10 cellular contexts compared by ENCODE assay signal in the genomic region with DNA sequence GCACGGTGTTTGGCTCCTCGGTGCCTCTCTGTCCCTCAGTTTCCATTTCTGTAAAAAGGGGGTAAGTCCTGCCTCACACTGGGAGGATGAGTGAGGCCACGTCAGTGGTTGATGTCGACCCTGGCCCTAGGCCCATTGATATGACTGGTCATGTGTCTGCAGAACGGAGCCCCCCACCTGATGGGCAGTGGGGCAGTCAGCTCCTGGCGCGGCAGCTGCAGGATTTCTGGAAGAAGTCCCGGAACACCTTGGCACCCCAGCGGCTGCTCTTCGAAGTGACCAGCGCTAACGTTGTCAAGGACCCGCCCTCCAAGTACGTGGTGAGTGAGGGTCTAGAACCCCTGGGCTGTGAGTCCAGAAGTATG. TPM values are rescaled to one million over a fixed set of nuclear protein-coding genes. Genes with fewer than 3 reads are reported as not detected.
A peak's percentile ranks its signal among the peaks of the same experiment; 100 is the strongest.
DNase-seq lines count a peak whose midpoint lies in the region; ATAC-seq and TF ChIP-seq lines count a peak whose summit lies in the region.
"Had no signal": no experiment of that assay in that cellular context is flagged by ENCODE, and none has a peak within 500 bp of the region (broad histone marks: within the 10 kb centered on the region; RNA-seq: fewer than 3 reads in every experiment).

No MANE protein-coding gene starts in this region.

- no peaks in the 10 kb centered on the region for H3K27me3 ChIP-seq in PC-9 (ENCODE audit: insufficient read depth, low read depth)

- H3K4me1 ChIP-seq in PC-9 (replicated peaks; ENCODE audit: insufficient read depth) = peaks cover 18% of the 10 kb centered on the region

- no peak overlapping the region for H3K27ac ChIP-seq in PC-9

- ATAC-seq in naive thymus-derived CD8-positive, alpha-beta T cell = no peak
- no peak for ATAC-seq in HG02852 (IDR thresholded peaks at IDR 0.05; ENCODE audit: unreplicated experiment)

- CTCF ChIA-PET in AG04449 (lab: Yijun Ruan, JAX) (interaction anchor here (1.1 to 2.2 kb wide), 5 partner anchors 9 to 1786 kb away, joined by 3 to 10 read pairs (median 3); no protein-coding TSS in a partner anchor), PC-9 (lab: Charles Lee) (no interaction called here)

- TSS peak; percentile 29 for BruUV-seq in PC-9 (replicated peaks; lab: Mats Ljungman, UMichigan)

- peak overlapping the region; percentile 77 for H3K4me3 Mint-ChIP-seq in endothelial cell (ENCODE audit: unreplicated experiment)
- H3K4me3 Mint-ChIP-seq in naive thymus-derived CD8-positive, alpha-beta T cell = peak overlapping the region; percentile 54 to 95 (median 72)

- intact Hi-C loops in PC-9 (cut with micrococcal nuclease; ENCODE audit: unreplicated experiment) = no loop called here

- peaks cover 6% of the 10 kb centered on the region for H3K4me1 Mint-ChIP-seq in endothelial cell (ENCODE audit: unreplicated experiment)
- peaks cover 3 to 18% (median 14%) of the 10 kb centered on the region in 4 donors for H3K4me1 Mint-ChIP-seq in naive thymus-derived CD8-positive, alpha-beta T cell

- TF ChIP-seq CTCF in AG04449 (IDR thresholded peaks at IDR 0.05; ENCODE audit: insufficient read depth, low read length, missing control alignments) (no peak), PC-9 (conservative IDR thresholded peaks at IDR 0.05) (no peak), endothelial cell (IDR thresholded peaks at IDR 0.05; ENCODE audit: unreplicated experiment) (no peak)

- H3K36me3 Mint-ChIP-seq in endothelial cell (ENCODE audit: low read depth, unreplicated experiment) = no peaks in the 10 kb centered on the region
- no peaks in the 10 kb centered on the region for H3K36me3 Mint-ChIP-seq in naive thymus-derived CD8-positive, alpha-beta T cell

- peaks cover 36% of the 10 kb centered on the region for H3F3A ChIP-seq in PC-9 (ENCODE audit: insufficient read depth, low read depth)

- peaks cover 4% of the 10 kb centered on the region for H3K27me3 Mint-ChIP-seq in endothelial cell (ENCODE audit: unreplicated experiment)
- H3K27me3 Mint-ChIP-seq in naive thymus-derived CD8-positive, alpha-beta T cell = peaks cover 0 to 2% (median 2%) of the 10 kb centered on the region in 5 donors

- no peaks in the 10 kb centered on the region for H3K79me2 ChIP-seq in PC-9 (ENCODE audit: low read depth)

- no peaks in the 10 kb centered on the region for H3K9me2 ChIP-seq in PC-9 (ENCODE audit: insufficient read depth)

- H3K36me3 ChIP-seq in PC-9 (ENCODE audit: low read depth) = no peaks in the 10 kb centered on the region

- POLR2A ChIA-PET in AG04449 (lab: Yijun Ruan, JAX) = interaction anchor here (1.1 to 1.8 kb wide), 4 partner anchors 13 to 136 kb away, joined by 3 to 9 read pairs (median 6); a partner anchor contains a TSS
- POLR2A ChIA-PET in PC-9 (lab: Charles Lee; ENCODE audit: unreplicated experiment) = no interaction called here
- POLR2A ChIA-PET in naive thymus-derived CD8-positive, alpha-beta T cell (lab: Charles Lee) = interaction anchor here (0.8 to 2.2 kb wide), 7 partner anchors 11 to 100 kb away, joined by 3 to 18 read pairs (median 4); a partner anchor contains a TSS

- H3K9me3 Mint-ChIP-seq in endothelial cell (ENCODE audit: unreplicated experiment) = no peaks in the 10 kb centered on the region
- H3K9me3 Mint-ChIP-seq in naive thymus-derived CD8-positive, alpha-beta T cell = no peaks in the 10 kb centered on the region

- H2AFZ ChIP-seq in PC-9 = no peak overlapping the region

- H3K9me3 ChIP-seq in PC-9 (ENCODE audit: insufficient read depth, low read depth) = no peaks in the 10 kb centered on the region

- no peaks in the 10 kb centered on the region for H4K20me1 ChIP-seq in PC-9 (ENCODE audit: insufficient read depth)

- no peak for DNase-seq in AG04449 (ENCODE audit: low read depth, low spot score)
- DNase-seq in PC-9 = no peak
- DNase-seq in endothelial cell (ENCODE audit: low spot score) = no peak
- DNase-seq in naive thymus-derived CD8-positive, alpha-beta T cell = no peak
- DNase-seq in GF-D8 (lab: John Stamatoyannopoulos, UW) = no peak
- no peak for DNase-seq in CD1c-positive myeloid dendritic cell (ENCODE audit: extremely low spot score)
- DNase-seq in NCI-H2029 (lab: John Stamatoyannopoulos, UW) = no peak
- DNase-seq: islet precursor cell, NCI-H1930 had no signal

- H3K4me3 ChIP-seq in AG04449 (ENCODE audit: low read depth, low read length) (peak overlapping the region; percentile 81), PC-9 (no peak overlapping the region; the same call in 1 of the 2 replicates)

- H3K4me2 ChIP-seq in PC-9 = peak overlapping the region; percentile 11

- H3K27ac Mint-ChIP-seq in endothelial cell (ENCODE audit: unreplicated experiment) = no peak overlapping the region
- H3K27ac Mint-ChIP-seq in naive thymus-derived CD8-positive, alpha-beta T cell = peak overlapping the region in 2 of 10 donors; percentile 36 to 59

RNA-seq across cellular contexts. Expression of a gene that starts 1.2 kb away (rescaled TPM):
- total RNA-seq in PC-9 (2021) = 9.8 and 13.3 TPM in 2 replicates
- 11.9 TPM for total RNA-seq in endothelial cell (ENCODE audit: unreplicated experiment)
- total RNA-seq in naive thymus-derived CD8-positive, alpha-beta T cell = 1 to 10 TPM; 1.3 to 1.8 TPM
- polyA plus RNA-seq in naive thymus-derived CD8-positive, alpha-beta T cell = 1 to 10 TPM in 2 of 3 donors, under 1 TPM in 1; 0.30 to 2.2 (median 1.4) TPM

RNA-seq across cellular contexts. Expression of a gene that starts 7.7 kb away (rescaled TPM):
- total RNA-seq in PC-9 (2021) = 1.3 TPM in 1 of 2 replicates, not detected in the other
- total RNA-seq in endothelial cell (ENCODE audit: unreplicated experiment) = not detected
- total RNA-seq in naive thymus-derived CD8-positive, alpha-beta T cell = under 1 TPM in 1 of 2 experiments, not detected in 1; 0.58 TPM
- polyA plus RNA-seq in naive thymus-derived CD8-positive, alpha-beta T cell = under 1 TPM in 1 of 3 donors, not detected in 2; 0.53 TPM

RNA-seq across cellular contexts. Expression of a gene that starts 22.3 kb away (rescaled TPM):
- total RNA-seq in PC-9 (2021) = 207 TPM in 2 replicates
- 22.9 TPM for total RNA-seq in endothelial cell (ENCODE audit: unreplicated experiment)
- under 1 TPM in 1 of 2 experiments, not detected in 1; 0.44 TPM for total RNA-seq in naive thymus-derived CD8-positive, alpha-beta T cell
- not detected for polyA plus RNA-seq in naive thymus-derived CD8-positive, alpha-beta T cell

RNA-seq across cellular contexts. Expression of a gene that starts 22.4 kb away (rescaled TPM):
- total RNA-seq in PC-9 (2021) = 33.4 and 40.0 TPM in 2 replicates
- total RNA-seq in endothelial cell (ENCODE audit: unreplicated experiment) = 25.3 TPM
- total RNA-seq in naive thymus-derived CD8-positive, alpha-beta T cell = 10 to 100 TPM; 29.6 to 33.3 TPM
- 10 to 100 TPM; 37.5 to 46.2 (median 38.4) TPM for polyA plus RNA-seq in naive thymus-derived CD8-positive, alpha-beta T cell

RNA-seq across cellular contexts. Expression of a gene that starts 22.6 kb away (rescaled TPM):
- total RNA-seq in PC-9 (2021) = 2.7 and 3.3 TPM in 2 replicates
- total RNA-seq in endothelial cell (ENCODE audit: unreplicated experiment) = 6.7 TPM
- 1 to 10 TPM; 4.3 to 4.4 TPM for total RNA-seq in naive thymus-derived CD8-positive, alpha-beta T cell
- polyA plus RNA-seq in naive thymus-derived CD8-positive, alpha-beta T cell = 1 to 10 TPM in 1 of 3 donors, under 1 TPM in 2; 0.35 to 2.1 (median 0.65) TPM

Comparison
In these comparisons a context has a peak if more than half of its experiments do, and no peak if none do; other contexts are left out.
1. RNA of a gene that starts 22.3 kb away (total RNA-seq): 207 TPM in PC-9 and 22.9 TPM in endothelial cell (single experiment); 0.44 TPM in naive thymus-derived CD8-positive, alpha-beta T cell; every median in the first group is over 10 times any median in the second.